1 cellular context compared by ENCODE assay signal in genomic region chr3:105014631-105015030, GRCh38.
TF ChIP-seq lines count a peak whose summit lies in the region.

No MANE protein-coding gene starts in this region.

TF ChIP-seq in WTC11, 78 proteins besides CTCF, POLR2A, EP300 and RAD21 (continued from another document):
- TF ChIP-seq ZNF425 (CRISPR knock-in tag; conservative IDR thresholded peaks at IDR 0.05) = no peak
- no peak for TF ChIP-seq NR1H2 (CRISPR knock-in tag; IDR thresholded peaks at IDR 0.05)
- no peak for TF ChIP-seq ZNF263 (CRISPR knock-in tag; IDR thresholded peaks at IDR 0.05; ENCODE audit: low read depth)
- TF ChIP-seq ATF3 (CRISPR knock-in tag; conservative IDR thresholded peaks at IDR 0.05) = no peak
- TF ChIP-seq CBFB (CRISPR knock-in tag; IDR thresholded peaks at IDR 0.05; ENCODE audit: low read depth) = no peak
- no peak for TF ChIP-seq ZBTB21 (CRISPR knock-in tag; IDR thresholded peaks at IDR 0.05; ENCODE audit: borderline replicate concordance)
TF ChIP-seq in WTC11: peak in this region for 0.
